ENCODE assay signal across 8 cellular contexts in genomic region chr6:6811151-6812002, GRCh38.
DNase-seq lines count a peak whose midpoint lies in the region; ATAC-seq and TF ChIP-seq lines count a peak whose summit lies in the region.

No MANE protein-coding gene starts in this region.

- H4K20me1 ChIP-seq in GM23338 (replicated peaks; ENCODE audit: insufficient read depth), result no peaks in the 10 kb centered on the region
- no peaks in the 10 kb centered on the region for H4K20me1 ChIP-seq in PC-3 (ENCODE audit: low read length)

- no peaks in the 10 kb centered on the region for H3K36me3 Mint-ChIP-seq in GM23338 (ENCODE audit: low read depth)

- H3F3A ChIP-seq in GM23338 (replicated peaks; ENCODE audit: low read depth), result no peaks in the 10 kb centered on the region
- H3F3A ChIP-seq in PC-3 (ENCODE audit: low read length, unreplicated experiment), result peaks cover 11% of the 10 kb centered on the region

- H2AFZ ChIP-seq in GM23338, result peak overlapping the region; percentile 12; the same call in 1 of the 2 replicates
- no peak overlapping the region for H2AFZ ChIP-seq in PC-3 (ENCODE audit: low read length)

- 14 to 15% methylated on average over 16 of the region's 16 CpGs for WGBS in aorta, 2 donors

- H3K27me3 ChIP-seq in GM23338 (ENCODE audit: insufficient read depth) (no peaks in the 10 kb centered on the region), PC-3 (ENCODE audit: low read length) (no peaks in the 10 kb centered on the region), duodenal mucosa (ENCODE audit: control insufficient read depth in 1 of 2, insufficient read depth in 2 of 2, low read length in 2 of 2) (no peaks in the 10 kb centered on the region), mononuclear cell (ENCODE audit: insufficient read depth, low read length) (no peaks in the 10 kb centered on the region), aorta (ENCODE audit: control insufficient read depth in 1 of 2, insufficient read depth in 2 of 2, low read length in 1 of 2) (no peaks in the 10 kb centered on the region)

- H3K79me2 ChIP-seq in GM23338 (replicated peaks; ENCODE audit: insufficient read depth) (no peaks in the 10 kb centered on the region), PC-3 (ENCODE audit: low read length) (no peaks in the 10 kb centered on the region)

- H3K9ac ChIP-seq in PC-3 (ENCODE audit: low read length) (peak overlapping the region; percentile 98), duodenal mucosa (ENCODE audit: low read depth in 1 of 2, low read length in 2 of 2) (peak overlapping the region; percentile 55 to 66)

- POLR2A ChIA-PET in PC-3 (lab: Charles Lee; ENCODE audit: unreplicated experiment), result interaction anchor here (0.6 kb wide), 1 partner anchor 40 kb away, joined by 3 read pairs; no protein-coding TSS in a partner anchor

- H3K36me3 ChIP-seq in GM23338 (ENCODE audit: insufficient read depth) (no peaks in the 10 kb centered on the region), PC-3 (ENCODE audit: low read depth, low read length) (no peaks in the 10 kb centered on the region), duodenal mucosa (ENCODE audit: control insufficient read depth in 1 of 2, insufficient read depth in 2 of 2, low read length in 2 of 2) (no peaks in the 10 kb centered on the region), aorta (ENCODE audit: control insufficient read depth in 1 of 2, insufficient read depth in 2 of 2, low read length in 1 of 2) (no peaks in the 10 kb centered on the region)

- no TSS peak for BruUV-seq in PC-3 (replicated peaks; lab: Mats Ljungman, UMichigan)

- H3K4me1 ChIP-seq in GM23338 (ENCODE audit: insufficient read depth), result peaks cover 11% of the 10 kb centered on the region
- H3K4me1 ChIP-seq in PC-3 (ENCODE audit: insufficient read depth, low read length), result peaks cover 38% of the 10 kb centered on the region
- peaks cover 13 to 19% of the 10 kb centered on the region in 2 donors for H3K4me1 ChIP-seq in duodenal mucosa (ENCODE audit: control insufficient read depth in 1 of 2, insufficient read depth in 2 of 2, low read length in 2 of 2)
- peaks cover 58% of the 10 kb centered on the region for H3K4me1 ChIP-seq in mononuclear cell (ENCODE audit: insufficient read depth, low read length)
- H3K4me1 ChIP-seq in aorta (ENCODE audit: control insufficient read depth in 1 of 2, insufficient read depth in 2 of 2, low read length in 2 of 2), result no peaks in the 10 kb centered on the region

- H3K4me3 Mint-ChIP-seq in GM23338, result peak overlapping the region; percentile 42

- peaks cover 33% of the 10 kb centered on the region for H3K4me1 Mint-ChIP-seq in GM23338

- peak overlapping the region; percentile 84 for H3K27ac Mint-ChIP-seq in GM23338

- no peaks in the 10 kb centered on the region for H3K9me2 ChIP-seq in GM23338 (ENCODE audit: insufficient read depth)
- H3K9me2 ChIP-seq in PC-3 (replicated peaks; ENCODE audit: low read length), result no peaks in the 10 kb centered on the region

- H3K27me3 Mint-ChIP-seq in GM23338 (ENCODE audit: insufficient read depth, low read depth, poor library complexity), result peaks cover 2% of the 10 kb centered on the region

- H3K27ac ChIP-seq in GM23338 (ENCODE audit: low read depth), result no peak overlapping the region
- H3K27ac ChIP-seq in PC-3 (ENCODE audit: low read length), result peak overlapping the region; percentile 100
- H3K27ac ChIP-seq in duodenal mucosa (ENCODE audit: low read depth, low read length), result peak overlapping the region; percentile 53
- no peak overlapping the region for H3K27ac ChIP-seq in aorta (ENCODE audit: low read depth in 1 of 2, low read length in 2 of 2)

- TF ChIP-seq CTCF in GM23338 (conservative IDR thresholded peaks at IDR 0.05; ENCODE audit: low read depth in 2 of 2) (no peak), PC-3 (conservative IDR thresholded peaks at IDR 0.05; ENCODE audit: low read depth, low read length) (no peak)

- CTCF ChIA-PET in PC-3 (lab: Charles Lee), result interaction anchor here (0.7 to 0.9 kb wide), 2 partner anchors 46 to 52 kb away, joined by 4 read pairs; no protein-coding TSS in a partner anchor

- intact Hi-C loops in PC-3 (cut with micrococcal nuclease), result loop anchor here (1.0 to 5.0 kb wide), 7 partner anchors 31 to 301 kb away; no protein-coding TSS in a partner anchor
- intact Hi-C loops in aorta (cut with DNase I), result no loop called here

- no peaks in the 10 kb centered on the region for H3K9me3 ChIP-seq in PC-3 (ENCODE audit: low read length)
- no peaks in the 10 kb centered on the region for H3K9me3 ChIP-seq in duodenal mucosa (ENCODE audit: control insufficient read depth in 1 of 2, low read length in 2 of 2)
- H3K9me3 ChIP-seq in mononuclear cell (ENCODE audit: low read depth, low read length), result no peaks in the 10 kb centered on the region
- H3K9me3 ChIP-seq in aorta (ENCODE audit: control insufficient read depth, low read length), result no peaks in the 10 kb centered on the region

- DNase-seq in AG20443 (ENCODE audit: low spot score) (peak; percentile 66), GM23338 (ENCODE audit: low spot score) (peak; percentile 84), PC-3 (peak; percentile 98), aorta (no peak), RPMI8226 (no peak)

- 0 out of 2 replicates have a peak overlapping the region, but pooled peaks have one; percentile 12 for H3K4me3 ChIP-seq in GM23338
- H3K4me3 ChIP-seq in PC-3 (ENCODE audit: low read length), result peak overlapping the region; percentile 45; the same call in 1 of the 2 replicates
- H3K4me3 ChIP-seq in duodenal mucosa (ENCODE audit: low read depth in 1 of 2, low read length in 2 of 2), result peak overlapping the region; percentile 61 to 70
- H3K4me3 ChIP-seq in mononuclear cell (ENCODE audit: low read length), result peak overlapping the region; percentile 51
- no peak overlapping the region for H3K4me3 ChIP-seq in aorta (ENCODE audit: low read length in 2 of 2)

- H3K9me3 Mint-ChIP-seq in GM23338, result no peaks in the 10 kb centered on the region

- H3K4me2 ChIP-seq in GM23338 (peak overlapping the region; percentile 1), PC-3 (ENCODE audit: low read length) (peak overlapping the region; percentile 84)

- ATAC-seq in GM23338 (peak; percentile 87), PC-3 (peak; percentile 82), aorta (ENCODE audit: low FRiP score) (peak; percentile 55), GM18861 (IDR thresholded peaks at IDR 0.05; ENCODE audit: unreplicated experiment) (no peak)

TF ChIP-seq in GM23338, 12 proteins besides CTCF, POLR2A, EP300 and RAD21:
- TF ChIP-seq CREB1 (CRISPR knock-in tag; IDR thresholded peaks at IDR 0.05; ENCODE audit: low read depth) (peak; percentile 86), EZH2phosphoT487 (IDR thresholded peaks at IDR 0.05; ENCODE audit: unreplicated experiment) (no peak)

Comparison
In these comparisons a context has a peak if more than half of its experiments do, and no peak if none do; other contexts are left out.
1. DNase-seq: peak in AG20443 (single experiment), GM23338 (single experiment) and PC-3 (single experiment); none in aorta (0 of 2) and RPMI8226 (single experiment).
2. H3K27ac ChIP-seq: peak in PC-3 (single experiment) and duodenal mucosa (single experiment); none in GM23338 (single experiment) and aorta (0 of 2).
3. H3K4me3 ChIP-seq: peak in GM23338 (single experiment), PC-3 (single experiment), duodenal mucosa (2 of 2) and mononuclear cell (single experiment); none in aorta (0 of 2).